Comparison of ENCODE assay signal across 24 cellular contexts in the genomic region with DNA sequence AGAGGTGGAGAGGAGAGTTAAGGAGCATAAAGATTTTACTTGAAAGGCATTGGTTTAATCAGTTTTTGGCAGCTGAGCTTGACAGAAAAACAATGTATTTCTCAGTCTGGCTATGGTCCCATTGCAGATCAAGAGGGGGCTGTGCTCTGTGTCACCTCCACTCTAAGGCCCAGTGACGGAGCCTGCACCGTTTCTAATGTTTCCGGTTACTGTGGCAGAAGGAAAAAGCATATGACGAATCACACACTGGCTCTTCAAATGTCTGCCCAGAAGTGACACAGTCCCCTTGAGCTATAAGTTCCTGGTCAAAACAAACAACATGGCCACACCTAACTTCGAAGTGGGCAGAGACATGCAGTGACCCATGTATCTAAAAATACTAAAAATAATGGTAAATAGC.
"Had no signal": no experiment of that assay in that cellular context is flagged by ENCODE, and none has a peak within 500 bp of the region (broad histone marks: within the 10 kb centered on the region; RNA-seq: fewer than 3 reads in every experiment).

No MANE protein-coding gene starts in this region.

- DNase-seq: naive thymus-derived CD8-positive, alpha-beta T cell; nephron progenitor cell; nucleus accumbens; pancreas; right cardiac atrium; right lobe of liver; sigmoid colon; small intestine; stimulated activated CD4-positive, alpha-beta T cell treated with anti-CD3 and anti-CD28 coated beads, Interleukin-15, amount 100 ng/mL, for 24 hours; stimulated activated CD4-positive, alpha-beta T cell treated with anti-CD3 and anti-CD28 coated beads, Interleukin-2, amount 100 ng/mL, for 24 hours; stimulated activated CD4-positive, alpha-beta T cell treated with anti-CD3 and anti-CD28 coated beads, Interleukin-2, amount 100 ng/mL, for 48 hours; stimulated activated CD4-positive, alpha-beta T cell treated with anti-CD3 and anti-CD28 coated beads, Interleukin-4, amount 100 ng/mL, for 24 hours; stimulated activated naive B cell treated with anti-CD40 and anti-IgM and Interleukin-4, amounts not matched to agents 10 μg/mL and 1 μg/mL and 100 μg/mL, for 72 hours; stimulated activated naive CD4-positive, alpha-beta T cell treated with Interleukin-2 at 50 U/mL for 16 hours; stomach; tibial artery; transverse colon; upper lobe of right lung; uterus had no signal

- H3K27me3 ChIP-seq: neutrophil, pancreas, right lobe of liver, sigmoid colon, stomach, tibial artery, transverse colon, upper lobe of right lung, uterus had no signal

- H3K36me3 ChIP-seq: neutrophil, pancreas, prostate gland, right lobe of liver, sigmoid colon, stomach, thoracic aorta, tibial artery, transverse colon, upper lobe of right lung, uterus had no signal

- H3K4me3 ChIP-seq: pancreas, prostate gland, right lobe of liver, sigmoid colon, stomach, thoracic aorta, tibial artery, transverse colon, upper lobe of right lung, uterus had no signal

- H3K9me3 ChIP-seq: neutrophil, prostate gland, right lobe of liver, sigmoid colon, stomach, thoracic aorta, tibial artery, transverse colon, upper lobe of right lung, uterus had no signal

- H3K4me1 ChIP-seq: pancreas, prostate gland, right lobe of liver, tibial artery, upper lobe of right lung, uterus had no signal

- ATAC-seq: naive thymus-derived CD8-positive, alpha-beta T cell; natural killer cell treated with Interleukin-12 subunit alpha and Interleukin-12 subunit beta and Interleukin-15 and Interleukin-18, amount 100 ng/mL, for 72 hours; pancreas; right lobe of liver; stimulated activated effector memory CD8-positive, alpha-beta T cell treated with anti-CD3 and anti-CD28 coated beads, Interleukin-12 subunit alpha, Interleukin-12 subunit beta, amount 100 ng/mL, for 72 hours; stimulated activated naive B cell treated with anti-CD40 and anti-IgM and Interleukin-4, amounts not matched to agents 10 μg/mL and 1 μg/mL and 100 μg/mL, for 72 hours; upper lobe of right lung had no signal

- H3K27ac ChIP-seq: neutrophil, pancreas, prostate gland, right lobe of liver, sigmoid colon, stomach, thoracic aorta, tibial artery, transverse colon, upper lobe of right lung, uterus had no signal

- FAIRE-seq: pancreas, small intestine had no signal
